Comparison of ENCODE assay signal across 4 cellular contexts in genomic region chr11:26477406-26477805, GRCh38.
"Had no signal": no experiment of that assay in that cellular context is flagged by ENCODE, and none has a peak within 500 bp of the region (broad histone marks: within the 10 kb centered on the region; RNA-seq: fewer than 3 reads in every experiment).

No MANE protein-coding gene starts in this region.

- H3K4me3 ChIP-seq: GM23338 had no signal

- H2AFZ ChIP-seq: GM23338 had no signal

- ATAC-seq: GM23338 had no signal

- H3K4me2 ChIP-seq: GM23338 had no signal

- DNase-seq: H9, HCEC 1CT, IMR-90 had no signal
